ENCODE assay signal across 23 cellular contexts in the genomic region with DNA sequence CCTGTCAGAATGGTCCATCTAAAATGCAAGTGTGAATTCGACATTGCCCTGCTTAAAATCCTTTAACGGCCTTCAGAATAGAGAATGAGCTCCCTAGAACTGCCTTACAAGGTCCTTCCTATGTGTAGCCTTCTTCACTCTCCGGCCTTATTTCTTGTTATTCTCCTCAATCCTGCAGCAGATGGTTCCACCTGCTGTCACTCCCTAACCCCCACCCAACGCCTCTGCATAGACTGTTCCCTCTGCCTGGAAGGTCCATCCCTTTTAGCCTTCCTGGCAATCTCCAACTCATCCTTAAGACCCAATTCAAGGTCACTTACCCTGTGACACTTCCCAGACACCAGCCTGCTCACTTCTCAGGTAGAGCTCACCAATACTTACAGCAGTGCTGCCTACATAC. TPM values are rescaled to one million over a fixed set of nuclear protein-coding genes. Genes with fewer than 3 reads are reported as not detected.
DNase-seq lines count a peak whose midpoint lies in the region; TF ChIP-seq lines count a peak whose summit lies in the region.
"Had no signal": no experiment of that assay in that cellular context is flagged by ENCODE, and none has a peak within 500 bp of the region (broad histone marks: within the 10 kb centered on the region; RNA-seq: fewer than 3 reads in every experiment).

No MANE protein-coding gene starts in this region.

- no peaks in the 10 kb centered on the region for H3K27me3 ChIP-seq in WERI-Rb-1 (ENCODE audit: insufficient read depth, low read depth, severe bottlenecking)

- H3K4me3 ChIP-seq in WERI-Rb-1 (ENCODE audit: low read depth, low read length), result no peak overlapping the region
- H3K4me3 ChIP-seq: GM23338, K562 had no signal

- intact Hi-C loops in posterior vena cava (cut with DNase I), result no loop called here

- peak overlapping the region; percentile 37; the same call in 1 of the 2 replicates for H3K27ac ChIP-seq in WERI-Rb-1
- H3K27ac ChIP-seq: RWPE1 had no signal

- TF ChIP-seq CTCF in WERI-Rb-1 (IDR thresholded peaks at IDR 0.05; ENCODE audit: low read depth, low read length), result no peak

- no peaks in the 10 kb centered on the region for H3K9me3 ChIP-seq in WERI-Rb-1 (ENCODE audit: severe bottlenecking)

- peak; percentile 78 for DNase-seq in DMS 273 (lab: John Stamatoyannopoulos, UW; ENCODE audit: unreplicated experiment)
- DNase-seq in NCI-H2171 treated with DMSO at 0.1 percent for 48 hours (lab: John Stamatoyannopoulos, UW), result peak; percentile 71
- peak; percentile 68 for DNase-seq in WERI-Rb-1
- DNase-seq in islet precursor cell, result peak; percentile 28
- no peak for DNase-seq in inferior parietal cortex (ENCODE audit: extremely low spot score)
- DNase-seq in AML-193 (lab: John Stamatoyannopoulos, UW), result no peak
- no peak for DNase-seq in posterior vena cava (ENCODE audit: low spot score)
- DNase-seq: 8988T, ACHN, Calu3, DMS53, H9, Kasumi-1, MV-4-11, NCI-H1105 treated with DMSO at 0.1 percent for 48 hours, NCI-H146, NCI-H2029 treated with DMSO at 0.1 percent for 48 hours, NCI-H345, NCI-H510A treated with DMSO at 0.1 percent for 48 hours, SHP77 had no signal

- H3K36me3 ChIP-seq in WERI-Rb-1, result no peaks in the 10 kb centered on the region; the same call in none of the 2 replicates

RNA-seq across cellular contexts. Expression of gene CLPB, which starts 59.1 kb away (rescaled TPM):
- 10 to 100 TPM; 18.1 to 19.4 TPM for total RNA-seq in posterior vena cava

Comparison
In these comparisons a context has a peak if more than half of its experiments do, and no peak if none do; other contexts are left out.
1. DNase-seq: peak in DMS 273 (single experiment), NCI-H2171 treated with DMSO at 0.1 percent for 48 hours (single experiment), WERI-Rb-1 (single experiment) and islet precursor cell (single experiment); none in inferior parietal cortex (single experiment), AML-193 (0 of 2) and posterior vena cava (single experiment).